In the genomic region with DNA sequence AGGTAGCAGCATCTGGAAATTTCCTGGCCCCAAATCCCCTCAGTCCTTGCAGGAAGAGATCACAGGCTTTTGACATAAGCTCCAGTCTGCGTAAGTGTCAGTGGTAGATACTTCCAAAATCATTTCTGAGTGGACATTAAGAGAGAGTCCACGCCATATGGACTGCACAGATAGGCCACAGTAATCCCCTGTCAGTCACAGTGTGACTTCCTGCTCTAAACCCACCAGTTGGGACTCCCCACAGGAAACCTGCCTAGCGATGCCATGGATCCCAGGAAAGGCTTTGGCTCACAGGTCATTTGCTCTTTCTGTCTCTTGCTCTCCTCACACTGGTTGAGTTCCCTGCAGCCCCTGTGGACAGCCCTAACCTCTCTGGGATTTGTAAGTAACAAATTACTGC, we compare ENCODE assay signal across 24 cellular contexts.
"Had no signal": no experiment of that assay in that cellular context is flagged by ENCODE, and none has a peak within 500 bp of the region (broad histone marks: within the 10 kb centered on the region; RNA-seq: fewer than 3 reads in every experiment).

No MANE protein-coding gene starts in this region.

- H3K36me3 Mint-ChIP-seq: activated naive CD8-positive, alpha-beta T cell; T-cell had no signal

- H3K4me1 Mint-ChIP-seq: activated CD4-positive, alpha-beta T cell treated with anti-CD3 and anti-CD28 coated beads for 36 hours; T-cell had no signal

- H3K9ac ChIP-seq: KMS-11 had no signal

- H3K27ac Mint-ChIP-seq: activated CD4-positive, alpha-beta T cell treated with anti-CD3 and anti-CD28 coated beads for 36 hours; activated CD8-positive, alpha-beta T cell treated with anti-CD3 and anti-CD28 coated beads for 36 hours; activated naive CD8-positive, alpha-beta T cell; T-cell had no signal

- H3K27me3 Mint-ChIP-seq: activated CD8-positive, alpha-beta T cell treated with anti-CD3 and anti-CD28 coated beads for 36 hours; activated naive CD8-positive, alpha-beta T cell; T-cell had no signal

- DNase-seq: activated CD4-positive, alpha-beta T cell treated with anti-CD3 and anti-CD28 coated beads for 36 hours; activated CD8-positive, alpha-beta memory T cell treated with anti-CD3 and anti-CD28 coated beads, Interleukin-2, amount 50 U/mL, for 4 hours; activated CD8-positive, alpha-beta T cell treated with anti-CD3 and anti-CD28 coated beads for 36 hours; activated naive CD4-positive, alpha-beta T cell; brain microvascular endothelial cell; cerebellar nuclear complex; MG63; NCI-H1105 treated with DMSO at 0.1 percent for 48 hours; NCI-H1436 treated with DMSO at 0.1 percent for 48 hours; NCI-H187; NCI-H2081; NCI-H510A treated with DMSO at 0.1 percent for 48 hours; NCI-H748 treated with DMSO at 0.1 percent for 48 hours; OCI-M1; T-cell; T-helper 2 cell; T1000 had no signal

- H3K9me3 ChIP-seq: MG63 had no signal

- H3K4me3 Mint-ChIP-seq: activated CD4-positive, alpha-beta T cell treated with anti-CD3 and anti-CD28 coated beads for 36 hours; activated CD8-positive, alpha-beta T cell treated with anti-CD3 and anti-CD28 coated beads for 36 hours; activated naive CD8-positive, alpha-beta T cell; T-cell had no signal

- H3K36me3 ChIP-seq: brain microvascular endothelial cell, MG63 had no signal

- ATAC-seq: activated CD4-positive, alpha-beta T cell treated with anti-CD3 and anti-CD28 coated beads for 36 hours; activated CD8-positive, alpha-beta T cell treated with anti-CD3 and anti-CD28 coated beads for 36 hours; Panc1; Right ventricle myocardium inferior; T-cell had no signal

- H3K27ac ChIP-seq: brain microvascular endothelial cell, KMS-11, SK-N-MC had no signal

- H3K27me3 ChIP-seq: brain microvascular endothelial cell had no signal

- FAIRE-seq: colon, TTC549 had no signal

- H3K4me2 ChIP-seq: KMS-11 had no signal

- H3K4me3 ChIP-seq: MG63, SK-N-MC had no signal
